Comparison of ENCODE assay signal across 8 cellular contexts in genomic region chr1:234978397-234979291, GRCh38.
DNase-seq lines count a peak whose midpoint lies in the region; ATAC-seq and TF ChIP-seq lines count a peak whose summit lies in the region.

No MANE protein-coding gene starts in this region.

- H3K79me1 ChIP-seq in trophoblast cell (ENCODE audit: low read length) = peaks cover 58% of the 10 kb centered on the region

- no peak overlapping the region for H4K12ac ChIP-seq in trophoblast cell (ENCODE audit: low read depth, low read length)

- peak overlapping the region; percentile 98 for H3K27ac Mint-ChIP-seq in activated T-cell treated with anti-CD3 and anti-CD28 coated beads, Interleukin-2, amount 50 U/mL, for 24 hours

- no peak overlapping the region for H3K4me2 ChIP-seq in trophoblast cell (ENCODE audit: low read length)

- H3K9me3 Mint-ChIP-seq in activated T-cell treated with anti-CD3 and anti-CD28 coated beads, Interleukin-2, amount 50 U/mL, for 24 hours = no peaks in the 10 kb centered on the region

- no peak for TF ChIP-seq CTCF in fibroblast of the aortic adventitia (IDR thresholded peaks at IDR 0.05; ENCODE audit: insufficient read depth, low read length)

- H3K27me3 ChIP-seq in trophoblast cell (ENCODE audit: insufficient read depth, low read length) = no peaks in the 10 kb centered on the region

- peaks cover 4% of the 10 kb centered on the region for H3K36me3 Mint-ChIP-seq in activated T-cell treated with anti-CD3 and anti-CD28 coated beads, Interleukin-2, amount 50 U/mL, for 24 hours (ENCODE audit: low read depth)

- no peak overlapping the region for H3K9ac ChIP-seq in trophoblast cell (ENCODE audit: low read length)

- peak overlapping the region; percentile 54 for H2BK5ac ChIP-seq in trophoblast cell (ENCODE audit: low read depth, low read length, poor library complexity)

- no peaks in the 10 kb centered on the region for H3K36me3 ChIP-seq in trophoblast cell (ENCODE audit: control insufficient read depth in 1 of 2, insufficient read depth in 2 of 2, low read length in 2 of 2)

- H3K4me3 Mint-ChIP-seq in activated T-cell treated with anti-CD3 and anti-CD28 coated beads, Interleukin-2, amount 50 U/mL, for 24 hours = peak overlapping the region; percentile 78

- DNase-seq in activated naive CD4-positive, alpha-beta T cell treated with Interleukin-2 at 50 U/mL for 16 hours = peak; percentile 67
- DNase-seq in activated naive CD4-positive, alpha-beta T cell (lab: John Stamatoyannopoulos, UW) = no peak
- DNase-seq in NCI-H510A (lab: John Stamatoyannopoulos, UW) = peak; percentile 80
- peak; percentile 59 for DNase-seq in activated T-cell treated with anti-CD3 and anti-CD28 coated beads, Interleukin-2, amount 50 U/mL, for 24 hours
- peak; percentile 66 for DNase-seq in fibroblast of the aortic adventitia (ENCODE audit: low read depth)
- peak in 1 of 2 donors; percentile 53 for DNase-seq in trophoblast cell
- DNase-seq in inferior parietal cortex (ENCODE audit: extremely low spot score) = no peak

- peaks cover 42 to 55% of the 10 kb centered on the region in 2 experiments for H3K4me1 ChIP-seq in trophoblast cell (ENCODE audit: control insufficient read depth in 1 of 2, insufficient read depth in 2 of 2, low read length in 2 of 2)

- peak overlapping the region; percentile 46 for H2BK120ac ChIP-seq in trophoblast cell (ENCODE audit: insufficient read depth, low read length, poor library complexity)

- H3K79me2 ChIP-seq in trophoblast cell (ENCODE audit: control insufficient read depth, insufficient read depth, low read length, poor library complexity) = peaks cover 2% of the 10 kb centered on the region

- H3K23ac ChIP-seq in trophoblast cell (ENCODE audit: low read length) = no peak overlapping the region

- peaks cover 82% of the 10 kb centered on the region for H3K4me1 Mint-ChIP-seq in activated T-cell treated with anti-CD3 and anti-CD28 coated beads, Interleukin-2, amount 50 U/mL, for 24 hours (ENCODE audit: low read depth)

- peak overlapping the region; percentile 19 for H3K14ac ChIP-seq in trophoblast cell (ENCODE audit: low read length)

- peak overlapping the region; percentile 64 for H2AFZ ChIP-seq in trophoblast cell (ENCODE audit: insufficient read depth, low read length, poor library complexity)

- peak overlapping the region; percentile 71 for H4K91ac ChIP-seq in trophoblast cell (ENCODE audit: low read depth, low read length)

- peak overlapping the region; percentile 3 for H3K18ac ChIP-seq in trophoblast cell (ENCODE audit: low read length)

- no peak overlapping the region for H3K27ac ChIP-seq in trophoblast cell (ENCODE audit: low read depth, low read length)

- H3K4ac ChIP-seq in trophoblast cell (ENCODE audit: low read depth, low read length) = peak overlapping the region; percentile 14

- H3K27me3 Mint-ChIP-seq in activated T-cell treated with anti-CD3 and anti-CD28 coated beads, Interleukin-2, amount 50 U/mL, for 24 hours = no peaks in the 10 kb centered on the region

- no peaks in the 10 kb centered on the region for H3K9me3 ChIP-seq in trophoblast cell (ENCODE audit: insufficient read depth, low read depth, low read length)

- no peak overlapping the region for H3K4me3 ChIP-seq in fibroblast of the aortic adventitia (ENCODE audit: low read depth, low read length)
- no peak overlapping the region for H3K4me3 ChIP-seq in trophoblast cell (ENCODE audit: low read depth, low read length)

- ATAC-seq in HG02870 (IDR thresholded peaks at IDR 0.05; ENCODE audit: unreplicated experiment) = peak; percentile 61

- H4K8ac ChIP-seq in trophoblast cell (ENCODE audit: low read depth, low read length) = peak overlapping the region; percentile 12

- peak overlapping the region; percentile 91 for H2BK12ac ChIP-seq in trophoblast cell (ENCODE audit: low read length)

- no CpG with 5 or more reads among the region's 14 CpGs for WGBS in trophoblast cell (ENCODE audit: extremely low coverage, insufficient coverage, insufficient read length)

- H2AK5ac ChIP-seq in trophoblast cell (ENCODE audit: low read length) = peak overlapping the region; percentile 88

Comparison
In these comparisons a context has a peak if more than half of its experiments do, and no peak if none do; other contexts are left out.
1. DNase-seq: peak in activated naive CD4-positive, alpha-beta T cell treated with Interleukin-2 at 50 U/mL for 16 hours (single experiment), NCI-H510A (single experiment), activated T-cell treated with anti-CD3 and anti-CD28 coated beads, Interleukin-2, amount 50 U/mL, for 24 hours (single experiment) and fibroblast of the aortic adventitia (single experiment); none in activated naive CD4-positive, alpha-beta T cell (0 of 4) and inferior parietal cortex (single experiment).